Comparison of ENCODE assay signal across 9 cellular contexts in the genomic region with DNA sequence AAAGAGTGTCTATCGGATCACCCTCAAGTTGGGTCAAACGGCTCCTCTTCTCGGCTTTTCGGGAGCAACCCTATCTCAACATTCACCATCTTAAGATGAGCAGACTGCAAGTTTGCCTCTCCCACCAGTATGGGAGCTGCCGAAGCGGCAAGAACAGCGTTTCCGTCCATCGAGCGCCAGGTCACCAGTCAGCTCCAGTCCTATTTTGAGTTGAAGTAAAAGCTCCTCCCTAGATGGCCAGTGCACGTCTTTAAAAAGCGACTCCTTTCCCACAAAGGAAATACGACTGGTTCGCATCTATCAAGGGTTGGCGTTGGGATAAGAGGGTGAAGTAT. TPM values are rescaled to one million over a fixed set of nuclear protein-coding genes. Genes with fewer than 3 reads are reported as not detected.
A peak's percentile ranks its signal among the peaks of the same experiment; 100 is the strongest.
DNase-seq lines count a peak whose midpoint lies in the region; TF ChIP-seq lines count a peak whose summit lies in the region.
"Had no signal": no experiment of that assay in that cellular context is flagged by ENCODE, and none has a peak within 500 bp of the region (broad histone marks: within the 10 kb centered on the region; RNA-seq: fewer than 3 reads in every experiment).

No MANE protein-coding gene starts in this region.

- TF ChIP-seq CTCF in ascending aorta (IDR thresholded peaks at IDR 0.05): no peak
- no peak for TF ChIP-seq CTCF in kidney epithelial cell (IDR thresholded peaks at IDR 0.05; ENCODE audit: insufficient read depth, low read length, poor library complexity, severe bottlenecking)

- intact Hi-C loops in ascending aorta (cut with DNase I): loop anchor here (1.0 to 5.0 kb wide), 5 partner anchors 279 to 1124 kb away; partner anchors contain the start of genes ATP1B3, ATR, PLS1 and TRPC1

- CTCF ChIA-PET in HEK293T (lab: Yijun Ruan, JAX): interaction anchor here (0.5 to 3.7 kb wide), 4 partner anchors 8 to 178 kb away, joined by 3 to 15 read pairs (median 4); no protein-coding TSS in a partner anchor

- H3K9me3 ChIP-seq in MG63: no peaks in the 10 kb centered on the region
- H3K9me3 ChIP-seq in ascending aorta: no peaks in the 10 kb centered on the region
- H3K9me3 ChIP-seq in stomach smooth muscle (ENCODE audit: control insufficient read depth in 2 of 2, low read length in 2 of 2): no peaks in the 10 kb centered on the region

- H3K36me3 ChIP-seq in H7 (replicated peaks; ENCODE audit: control insufficient read depth, insufficient read depth, low read length): no peaks in the 10 kb centered on the region
- peaks cover 6% of the 10 kb centered on the region; the same call in 1 of the 2 replicates for H3K36me3 ChIP-seq in MG63
- no peaks in the 10 kb centered on the region for H3K36me3 ChIP-seq in ascending aorta
- no peaks in the 10 kb centered on the region for H3K36me3 ChIP-seq in kidney epithelial cell (ENCODE audit: control insufficient read depth, insufficient read depth, low read length)
- H3K36me3 ChIP-seq in stomach smooth muscle (ENCODE audit: control insufficient read depth in 2 of 2, insufficient read depth in 2 of 2, low read length in 2 of 2): no peaks in the 10 kb centered on the region

- H3K27ac ChIP-seq in ascending aorta (peak overlapping the region; percentile 93), stomach smooth muscle (ENCODE audit: low read length) (peak overlapping the region; percentile 94)

- H3K4me3 ChIP-seq in H7 (ENCODE audit: insufficient read depth, low read depth, low read length) (peak overlapping the region; percentile 97), MG63 (peak overlapping the region; percentile 82), ascending aorta (peak overlapping the region; percentile 93 to 94), kidney epithelial cell (ENCODE audit: low read depth, low read length) (peak overlapping the region; percentile 95), stomach smooth muscle (ENCODE audit: low read length in 2 of 2) (peak overlapping the region; percentile 98 to 99)

- H3K27me3 ChIP-seq in H7 (ENCODE audit: control insufficient read depth, insufficient read depth, low read length) (no peaks in the 10 kb centered on the region), MG63 (no peaks in the 10 kb centered on the region), ascending aorta (no peaks in the 10 kb centered on the region), kidney epithelial cell (ENCODE audit: control insufficient read depth, insufficient read depth, low read length) (no peaks in the 10 kb centered on the region), stomach smooth muscle (ENCODE audit: control insufficient read depth in 1 of 2, insufficient read depth in 2 of 2, low read length in 2 of 2) (no peaks in the 10 kb centered on the region)

- H3K9ac ChIP-seq in stomach smooth muscle (ENCODE audit: low read length in 2 of 2): peak overlapping the region; percentile 97 to 99

- POLR2A ChIA-PET in HEK293T (lab: Yijun Ruan, JAX): interaction anchor here (0.7 to 2.7 kb wide), 19 partner anchors 8 to 685 kb away, joined by 3 to 11 read pairs (median 4); partner anchors contain the start of genes PCOLCE2 and XRN1

- peak; percentile 94 for DNase-seq in DMS79 treated with DMSO at 0.1 percent for 48 hours (lab: John Stamatoyannopoulos, UW)
- DNase-seq in DMS79 (lab: John Stamatoyannopoulos, UW): no peak
- DNase-seq in H7: no peak
- DNase-seq in MG63: no peak
- peak in 1 of 2 donors; percentile 12 for DNase-seq in ascending aorta (ENCODE audit: low spot score in 2 of 2)
- no peak for DNase-seq in kidney epithelial cell (ENCODE audit: low read depth)
- no peak for DNase-seq in HEK293T (ENCODE audit: extremely low spot score)

- H3K4me1 ChIP-seq in ascending aorta (peaks cover 4 to 28% of the 10 kb centered on the region in 2 donors), stomach smooth muscle (ENCODE audit: control insufficient read depth, insufficient read depth, low read length) (peaks cover 20% of the 10 kb centered on the region)

TF ChIP-seq in HEK293T, 16 proteins besides CTCF, POLR2A, EP300 and RAD21:
- TF ChIP-seq HDGF (IDR thresholded peaks at IDR 0.05; ENCODE audit: borderline replicate concordance): no peak

RNA-seq across cellular contexts. Expression of gene U2SURP, which starts 0.4 kb away (rescaled TPM):
- 110 and 139 TPM in 2 replicates for total RNA-seq in H7 (2014; rRNA removed; shearing (Covaris generic))
- 65.3 and 141 TPM in 2 replicates for total RNA-seq in MG63 (2014; rRNA removed; shearing (Covaris generic); ENCODE audit: low replicate concordance)
- total RNA-seq in ascending aorta: 68.6 TPM
- total RNA-seq in kidney epithelial cell: 56.1 and 60.6 TPM in 2 replicates

RNA-seq across cellular contexts. Expression of gene PAQR9, which starts 37.5 kb away (rescaled TPM):
- 0.21 and 0.63 TPM in 2 replicates for total RNA-seq in H7 (2014; rRNA removed; shearing (Covaris generic))
- total RNA-seq in MG63 (2014; rRNA removed; shearing (Covaris generic); ENCODE audit: low replicate concordance): 0.66 and 2.5 TPM in 2 replicates
- total RNA-seq in ascending aorta: not detected
- 0.08 and 0.48 TPM in 2 replicates for total RNA-seq in kidney epithelial cell
- total RNA-seq: glomerular endothelial cell had no signal
